In genomic region chr4:27692868-27693634, GRCh38 we compare ENCODE assay signal across 12 cellular contexts.
"Had no signal": no experiment of that assay in that cellular context is flagged by ENCODE, and none has a peak within 500 bp of the region (broad histone marks: within the 10 kb centered on the region; RNA-seq: fewer than 3 reads in every experiment).

No MANE protein-coding gene starts in this region.

- H3K36me3 ChIP-seq: left lung, transverse colon had no signal

- H3K4me1 ChIP-seq: left lung, transverse colon had no signal

- H3K4me2 ChIP-seq: hepatocyte had no signal

- H2AFZ ChIP-seq: hepatocyte had no signal

- H3K4me3 ChIP-seq: hepatocyte, left lung, transverse colon had no signal

- ATAC-seq: natural killer cell, T-cell had no signal

- H3K79me2 ChIP-seq: hepatocyte had no signal

- H3K27me3 ChIP-seq: hepatocyte, left lung, transverse colon had no signal

- DNase-seq: activated CD4-positive, alpha-beta T cell treated with anti-CD3 and anti-CD28 coated beads for 1 hour; activated CD4-positive, alpha-beta T cell treated with anti-CD3 and anti-CD28 coated beads, Interleukin-2, amount 50 U/mL, for 4 hours; activated naive CD4-positive, alpha-beta T cell treated with anti-CD3 and anti-CD28 coated beads for 36 hours; kidney; natural killer cell; stimulated activated CD4-positive, alpha-beta T cell treated with anti-CD3 and anti-CD28 coated beads, Interleukin-4, amount 100 ng/mL, for 24 hours; stimulated activated naive CD4-positive, alpha-beta T cell; T-cell; T1000; transverse colon had no signal

- H3K9me3 ChIP-seq: left lung, transverse colon had no signal

- H3K27ac ChIP-seq: hepatocyte, left lung, transverse colon had no signal
